In the genomic region with DNA sequence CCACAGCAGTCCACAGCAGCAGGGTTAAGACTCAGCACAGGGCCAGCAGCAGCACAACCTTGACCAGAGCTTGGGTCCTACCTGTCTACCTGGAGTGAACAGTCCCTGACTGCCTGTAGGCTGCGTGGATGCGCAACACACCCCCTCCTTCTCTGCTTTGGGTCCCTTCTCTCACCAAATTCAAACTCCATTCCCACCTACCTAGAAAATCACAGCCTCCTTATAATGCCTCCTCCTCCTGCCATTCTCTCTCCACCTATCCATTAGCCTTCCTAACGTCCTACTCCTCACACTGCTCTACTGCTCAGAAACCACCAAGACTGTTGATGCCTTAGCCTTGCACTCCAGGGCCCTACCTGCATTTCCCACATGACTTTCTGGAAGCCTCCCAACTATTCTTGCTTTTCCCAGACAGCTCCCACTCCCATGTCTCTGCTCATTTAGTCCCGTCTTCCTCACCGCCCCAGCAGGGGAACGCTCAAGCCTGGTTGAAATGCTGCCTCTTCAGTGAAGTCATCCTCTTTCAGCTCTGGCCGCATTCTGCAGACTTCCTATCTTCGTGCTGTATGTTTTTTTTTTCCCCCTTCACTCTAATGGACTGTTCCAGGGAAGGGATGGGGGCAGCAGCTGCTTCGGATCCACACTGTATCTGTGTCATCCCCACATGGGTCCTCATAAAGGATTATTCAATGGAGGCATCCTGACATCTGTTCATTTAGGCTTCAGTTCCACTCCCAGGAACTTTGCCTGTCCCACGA, we compare ENCODE assay signal across 14 cellular contexts. TPM values are rescaled to one million over a fixed set of nuclear protein-coding genes. Genes with fewer than 3 reads are reported as not detected.
DNase-seq lines count a peak whose midpoint lies in the region; ATAC-seq, FAIRE-seq and TF ChIP-seq lines count a peak whose summit lies in the region.
"Had no signal": no experiment of that assay in that cellular context is flagged by ENCODE, and none has a peak within 500 bp of the region (broad histone marks: within the 10 kb centered on the region; RNA-seq: fewer than 3 reads in every experiment).

No MANE protein-coding gene starts in this region.

- H3K36me3 ChIP-seq in SK-N-SH (replicated peaks in 1 of 2; ENCODE audit: control insufficient read depth in 1 of 2, insufficient read depth in 2 of 2, low read length in 1 of 2) (peaks cover 13 to 65% of the 10 kb centered on the region in 2 experiments), RWPE2 (ENCODE audit: low read depth) (peaks cover 50% of the 10 kb centered on the region), endothelial cell of umbilical vein (ENCODE audit: control insufficient read depth in 2 of 2, extremely low read depth in 1 of 2, insufficient read depth in 2 of 2, low read length in 2 of 2) (peaks cover 19 to 59% of the 10 kb centered on the region in 2 experiments)

- peaks cover 24% of the 10 kb centered on the region for H4K20me1 ChIP-seq in SK-N-SH (ENCODE audit: insufficient read depth)
- no peaks in the 10 kb centered on the region for H4K20me1 ChIP-seq in endothelial cell of umbilical vein (replicated peaks; ENCODE audit: control insufficient read depth, extremely low read depth, insufficient read depth, low read length)

- H3K9me1 ChIP-seq in endothelial cell of umbilical vein (replicated peaks; ENCODE audit: control insufficient read depth, extremely low read depth, insufficient read depth, low read length) = no peaks in the 10 kb centered on the region

- H3K27me3 ChIP-seq in SK-N-SH (ENCODE audit: insufficient read depth) = no peaks in the 10 kb centered on the region
- H3K27me3 ChIP-seq in RWPE2 (ENCODE audit: insufficient read depth, poor library complexity, severe bottlenecking) = no peaks in the 10 kb centered on the region
- no peaks in the 10 kb centered on the region for H3K27me3 ChIP-seq in endothelial cell of umbilical vein (ENCODE audit: control insufficient read depth in 2 of 2, insufficient read depth in 2 of 2, low read length in 2 of 2)
- H3K27me3 ChIP-seq: esophagus squamous epithelium had no signal

- no peak for ATAC-seq in SK-N-SH treated with all-trans-retinoic acid at 6 μM for 48 hours
- peak; percentile 6; the same call in 1 of the 3 replicates for ATAC-seq in RWPE2 (ENCODE audit: low read depth)
- no peak for ATAC-seq in GM21381 (IDR thresholded peaks at IDR 0.05; ENCODE audit: unreplicated experiment)
- no peak for ATAC-seq in GM18519 (IDR thresholded peaks at IDR 0.05; ENCODE audit: low FRiP score, unreplicated experiment)

- POLR2A ChIA-PET in SK-N-SH (lab: Yijun Ruan, JAX) = no interaction called here
- POLR2A ChIA-PET in endothelial cell of umbilical vein (lab: Charles Lee) = no interaction called here

- peak; percentile 64 for TF ChIP-seq POLR2A in endothelial cell of umbilical vein (IDR thresholded peaks at IDR 0.05; ENCODE audit: low read depth, low read length)

- intact Hi-C loops in endothelial cell of umbilical vein (cut with micrococcal nuclease) = no loop called here

- TSS peak; percentile 21 for BruUV-seq in endothelial cell of umbilical vein (replicated peaks; lab: Mats Ljungman, UMichigan)

- H2AFZ ChIP-seq in SK-N-SH (ENCODE audit: low read depth) = no peak overlapping the region
- H2AFZ ChIP-seq in endothelial cell of umbilical vein (ENCODE audit: low read depth, low read length) = no peak overlapping the region

- peak overlapping the region in 1 of 2 experiments; percentile 28; a peak in 1 of 4 replicates for H3K27ac ChIP-seq in SK-N-SH (ENCODE audit: low read depth in 2 of 2, low read length in 1 of 2)
- H3K27ac ChIP-seq in RWPE2 (ENCODE audit: poor library complexity, severe bottlenecking) = no peak overlapping the region
- H3K27ac ChIP-seq in endothelial cell of umbilical vein (ENCODE audit: insufficient read depth, low read depth, low read length) = no peak overlapping the region
- H3K27ac ChIP-seq: A549, esophagus squamous epithelium had no signal

- TF ChIP-seq EP300 in SK-N-SH (IDR thresholded peaks at IDR 0.05; ENCODE audit: borderline replicate concordance in 1 of 2, low read depth in 1 of 2, low read length in 1 of 2) = no peak

- no peak for FAIRE-seq in endothelial cell of umbilical vein (lab: Jason Lieb, UNC)
- FAIRE-seq: A549, G401.6 had no signal

- H3K4me2 ChIP-seq in SK-N-SH (no peak overlapping the region), endothelial cell of umbilical vein (ENCODE audit: insufficient read depth, low read length) (no peak overlapping the region)
- H3K4me2 ChIP-seq: A549 had no signal

- 74% methylated on average over 10 of the region's 10 CpGs for WGBS in SK-N-SH (ENCODE audit: low lambda C conversion rate)

- TF ChIP-seq RAD21 in SK-N-SH (IDR thresholded peaks at IDR 0.05; ENCODE audit: low read length) = no peak

- CTCF ChIA-PET in SK-N-SH (lab: Yijun Ruan, JAX) = interaction anchor here (0.6 to 3.5 kb wide), 6 partner anchors 11 to 24 kb away, joined by 3 to 19 read pairs (median 4); no protein-coding TSS in a partner anchor
- CTCF ChIA-PET in endothelial cell of umbilical vein (lab: Charles Lee) = no interaction called here

- H3K79me2 ChIP-seq in SK-N-SH (ENCODE audit: insufficient read depth) (no peaks in the 10 kb centered on the region), endothelial cell of umbilical vein (ENCODE audit: control insufficient read depth, insufficient read depth, low read length) (no peaks in the 10 kb centered on the region)

- no peaks in the 10 kb centered on the region for H3K9me2 ChIP-seq in SK-N-SH

- H3K4me1 ChIP-seq in SK-N-SH (ENCODE audit: control insufficient read depth in 1 of 2, insufficient read depth in 2 of 2, low read depth in 1 of 2, low read length in 1 of 2) = peaks cover 0 to 10% of the 10 kb centered on the region in 2 experiments; a peak in 1 of 4 replicates
- H3K4me1 ChIP-seq in RWPE2 (ENCODE audit: insufficient read depth, poor library complexity, severe bottlenecking) = no peaks in the 10 kb centered on the region
- H3K4me1 ChIP-seq in endothelial cell of umbilical vein (ENCODE audit: control insufficient read depth, extremely low read depth, insufficient read depth, low read length) = peaks cover 14% of the 10 kb centered on the region
- H3K4me1 ChIP-seq: HAP-1 had no signal

- TF ChIP-seq CTCF in SK-N-SH (IDR thresholded peaks at IDR 0.05) (no peak), RWPE2 (IDR thresholded peaks at IDR 0.05; ENCODE audit: poor library complexity, severe bottlenecking) (no peak), endothelial cell of umbilical vein (IDR thresholded peaks at IDR 0.05; ENCODE audit: extremely low read depth in 1 of 2, insufficient read depth in 1 of 2, low read depth in 1 of 2, low read length in 2 of 2) (no peak)

- no peak for DNase-seq in SK-N-SH
- DNase-seq in RWPE2 (ENCODE audit: low spot score) = no peak
- no peak for DNase-seq in endothelial cell of umbilical vein (ENCODE audit: low read depth, low spot score)
- peak; percentile 49 for DNase-seq in retina
- no peak for DNase-seq in central memory CD4-positive, alpha-beta T cell
- DNase-seq: activated CD4-positive, CD25-positive, alpha-beta regulatory T cell; amygdala; esophagus squamous epithelium had no signal

- H3K9ac ChIP-seq in SK-N-SH (no peak overlapping the region), endothelial cell of umbilical vein (replicated peaks; ENCODE audit: extremely low read depth, insufficient read depth, low read length) (no peak overlapping the region)

- H3K4me3 ChIP-seq in SK-N-SH (ENCODE audit: low read depth in 2 of 2, low read length in 1 of 2) (no peak overlapping the region), RWPE2 (ENCODE audit: severe bottlenecking) (no peak overlapping the region), endothelial cell of umbilical vein (replicated peaks in 1 of 3; ENCODE audit: insufficient read depth in 1 of 3, low read depth in 1 of 3, low read length in 3 of 3) (no peak overlapping the region)
- H3K4me3 ChIP-seq: A549, esophagus squamous epithelium, HAP-1 had no signal

- peaks cover 38% of the 10 kb centered on the region for H3F3A ChIP-seq in SK-N-SH (replicated peaks; ENCODE audit: insufficient read depth)

- H3K9me3 ChIP-seq in SK-N-SH (no peaks in the 10 kb centered on the region), RWPE2 (ENCODE audit: severe bottlenecking) (no peaks in the 10 kb centered on the region), endothelial cell of umbilical vein (replicated peaks; ENCODE audit: control insufficient read depth, insufficient read depth, low read length) (no peaks in the 10 kb centered on the region)
- H3K9me3 ChIP-seq: A549, esophagus squamous epithelium, HAP-1 had no signal

- dilution Hi-C loops in endothelial cell of umbilical vein (cut with MboI; ENCODE audit: extremely low pct_ligation_motif_present, low sequenced_read_pairs) = no loop called here

TF ChIP-seq in SK-N-SH, 30 proteins besides CTCF, POLR2A, EP300 and RAD21 (continues in another document):
- TF ChIP-seq JUND (IDR thresholded peaks at IDR 0.05) = no peak
- TF ChIP-seq RFX5 (IDR thresholded peaks at IDR 0.05; ENCODE audit: low read length) = no peak

TF ChIP-seq in SK-N-SH treated with all-trans-retinoic acid at 6 μM for 48 hours, 23 proteins besides CTCF, POLR2A, EP300 and RAD21 (continues in another document):
- no peak for TF ChIP-seq ZNF70 (CRISPR knock-in tag; IDR thresholded peaks at IDR 0.05)
- TF ChIP-seq ISL1 (CRISPR knock-in tag; IDR thresholded peaks at IDR 0.05) = no peak
- no peak for TF ChIP-seq OSR1 (CRISPR knock-in tag; IDR thresholded peaks at IDR 0.05)
- TF ChIP-seq ZFP30 (CRISPR knock-in tag; IDR thresholded peaks at IDR 0.05) = no peak

TF ChIP-seq in endothelial cell of umbilical vein, 7 proteins besides CTCF, POLR2A, EP300 and RAD21 (continues in another document):
- TF ChIP-seq POLR2AphosphoS5 (IDR thresholded peaks at IDR 0.05; ENCODE audit: insufficient read depth, low read depth, low read length) (no peak), EZH2 (IDR thresholded peaks at IDR 0.05; ENCODE audit: borderline replicate concordance, low read depth, low read length, severe bottlenecking) (no peak), FOS (IDR thresholded peaks at IDR 0.05; ENCODE audit: borderline replicate concordance, insufficient read depth, low read length) (no peak)
- TF ChIP-seq, protein P1, sequence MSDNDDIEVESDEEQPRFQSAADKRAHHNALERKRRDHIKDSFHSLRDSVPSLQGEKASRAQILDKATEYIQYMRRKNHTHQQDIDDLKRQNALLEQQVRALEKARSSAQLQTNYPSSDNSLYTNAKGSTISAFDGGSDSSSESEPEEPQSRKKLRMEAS (IDR thresholded peaks at IDR 0.05; ENCODE audit: insufficient read depth, insufficient read length) = no peak

RNA-seq across cellular contexts. Expression of a gene that starts 3.3 kb away (rescaled TPM):
- polyA plus RNA-seq in SK-N-SH (2012; rRNA removed) = 5.0 and 6.8 TPM in 2 replicates
- polyA plus RNA-seq in SK-N-SH (2012; cell fraction: cytosol; rRNA removed) = 1.3 and 1.7 TPM in 2 replicates
- polyA plus RNA-seq in SK-N-SH (2012; cell fraction: nucleus; rRNA removed) = 28.7 and 34.0 TPM in 2 replicates
- total RNA-seq in endothelial cell of umbilical vein = 12.9 and 13.0 TPM in 2 replicates
- 20.1 and 25.1 TPM in 2 replicates for polyA plus RNA-seq in endothelial cell of umbilical vein
- polyA plus RNA-seq in endothelial cell of umbilical vein (2011; cell fraction: cytosol; rRNA removed) = 5.1 TPM in 2 replicates
- 72.6 and 88.6 TPM in 2 replicates for polyA plus RNA-seq in endothelial cell of umbilical vein (2011; cell fraction: nucleus; rRNA removed)
- 13.8 and 16.7 TPM in 2 replicates for polyA plus RNA-seq in endothelial cell of umbilical vein (2012)
- 22.5 and 24.7 TPM in 2 replicates for polyA minus RNA-seq in endothelial cell of umbilical vein
- polyA minus RNA-seq in endothelial cell of umbilical vein (2011; cell fraction: cytosol; rRNA and poly(A)+ RNA removed) = 3.0 TPM
- 31.6 and 40.1 TPM in 2 replicates for polyA minus RNA-seq in endothelial cell of umbilical vein (2011; cell fraction: nucleus; rRNA and poly(A)+ RNA removed)
